ENCODE assay signal across 17 cellular contexts in genomic region chr11:115141221-115141620, GRCh38.
A peak's percentile ranks its signal among the peaks of the same experiment; 100 is the strongest.
DNase-seq lines count a peak whose midpoint lies in the region; ATAC-seq and TF ChIP-seq lines count a peak whose summit lies in the region.
"Had no signal": no experiment of that assay in that cellular context is flagged by ENCODE, and none has a peak within 500 bp of the region (broad histone marks: within the 10 kb centered on the region; RNA-seq: fewer than 3 reads in every experiment).

No MANE protein-coding gene starts in this region.

- no peak for ATAC-seq in HG02981 (IDR thresholded peaks at IDR 0.05; ENCODE audit: unreplicated experiment)
- ATAC-seq in HG03457 (IDR thresholded peaks at IDR 0.05; ENCODE audit: unreplicated experiment), result no peak
- ATAC-seq: A549; CD8-positive, alpha-beta T cell; GM23338; K562 had no signal

- TF ChIP-seq CTCF in BE2C (IDR thresholded peaks at IDR 0.05; ENCODE audit: low read depth, low read length) (no peak), progenitor cell of endocrine pancreas (IDR thresholded peaks at IDR 0.05; ENCODE audit: unreplicated experiment) (no peak)

- H3K36me3 ChIP-seq in BE2C, result no peaks in the 10 kb centered on the region
- H3K36me3 ChIP-seq: BLaER1 treated with 17β-estradiol and CSF1 and Interleukin-3, amounts not matched to agents 10 nM and 100 nM had no signal

- H3K4me1 Mint-ChIP-seq in progenitor cell of endocrine pancreas (ENCODE audit: low read depth), result peaks cover 13% of the 10 kb centered on the region

- no peak overlapping the region for H3K4me3 ChIP-seq in BE2C (ENCODE audit: low read depth, low read length)
- H3K4me3 ChIP-seq: A549; BLaER1 treated with 17β-estradiol and CSF1 and Interleukin-3, amounts not matched to agents 10 nM and 100 nM; GM23338; K562 had no signal

- no peaks in the 10 kb centered on the region for H3K27me3 ChIP-seq in BE2C
- H3K27me3 ChIP-seq: BLaER1 treated with 17β-estradiol and CSF1 and Interleukin-3, amounts not matched to agents 10 nM and 100 nM had no signal

- peak; percentile 76 for DNase-seq in BE2C
- peak; percentile 88 for DNase-seq in NCI-H146 (lab: John Stamatoyannopoulos, UW)
- peak; percentile 13 for DNase-seq in cerebellum (ENCODE audit: low spot score)
- no peak for DNase-seq in progenitor cell of endocrine pancreas (ENCODE audit: low spot score, unreplicated experiment)
- no peak for DNase-seq in NCI-H2171 (lab: John Stamatoyannopoulos, UW)
- DNase-seq: Calu3; CD8-positive, alpha-beta T cell; DMS79 treated with DMSO at 0.1 percent for 48 hours; HCEC 1CT; HFFc6; IMR-90 had no signal

- no peaks in the 10 kb centered on the region for H3K36me3 Mint-ChIP-seq in progenitor cell of endocrine pancreas (ENCODE audit: insufficient read depth)
- H3K36me3 Mint-ChIP-seq: CD8-positive, alpha-beta T cell had no signal

- peaks cover 38% of the 10 kb centered on the region for H3K27me3 Mint-ChIP-seq in progenitor cell of endocrine pancreas

- peaks cover 5% of the 10 kb centered on the region; the same call in 1 of the 2 replicates for H3K9me3 ChIP-seq in BE2C
- H3K9me3 ChIP-seq: A549; BLaER1 treated with 17β-estradiol and CSF1 and Interleukin-3, amounts not matched to agents 10 nM and 100 nM had no signal

- no peak overlapping the region for H3K4me3 Mint-ChIP-seq in progenitor cell of endocrine pancreas (ENCODE audit: low read depth)
- H3K4me3 Mint-ChIP-seq: CD8-positive, alpha-beta T cell; GM23338; HFFc6 had no signal

- H3K9me3 Mint-ChIP-seq in progenitor cell of endocrine pancreas (ENCODE audit: low read depth), result no peaks in the 10 kb centered on the region
- H3K9me3 Mint-ChIP-seq: CD8-positive, alpha-beta T cell; GM23338 had no signal

- H3K4me1 ChIP-seq in BE2C, result peaks cover 46% of the 10 kb centered on the region
- H3K4me1 ChIP-seq: A549 had no signal

- peak overlapping the region; percentile 84 for H3K27ac Mint-ChIP-seq in progenitor cell of endocrine pancreas
- H3K27ac Mint-ChIP-seq: CD8-positive, alpha-beta T cell; GM23338; HFFc6 had no signal

Comparison
In these comparisons a context has a peak if more than half of its experiments do, and no peak if none do; other contexts are left out.
1. DNase-seq: peak in BE2C (single experiment), NCI-H146 (single experiment) and cerebellum (single experiment); none in progenitor cell of endocrine pancreas (single experiment) and NCI-H2171 (single experiment).